In genomic region chr2:46812381-46813024, GRCh38 we compare ENCODE assay signal across 11 cellular contexts.
DNase-seq lines count a peak whose midpoint lies in the region; ATAC-seq and TF ChIP-seq lines count a peak whose summit lies in the region.
"Had no signal": no experiment of that assay in that cellular context is flagged by ENCODE, and none has a peak within 500 bp of the region (broad histone marks: within the 10 kb centered on the region; RNA-seq: fewer than 3 reads in every experiment).

No MANE protein-coding gene starts in this region.

- H3K27ac Mint-ChIP-seq in activated T-helper 2 cell treated with anti-CD3 and anti-CD28 coated beads, Interferon-gamma antibody, Interleukin-2, Interleukin-4, amounts not matched to agents 10 μg/mL and 5 μg/mL and 100 μg/mL, durations not matched to agents 14 hours and 24 hours and 36 hours = no peak overlapping the region
- H3K27ac Mint-ChIP-seq: activated B cell treated with CpG ODN at 0.5 μM for 24 hours, H9 had no signal

- DNase-seq in COLO829 (ENCODE audit: low spot score) (peak; percentile 73), Right ventricle myocardium superior (peak; percentile 80), retinal pigment epithelial cell (ENCODE audit: low read depth) (no peak), GF-D8 (lab: John Stamatoyannopoulos, UW) (no peak)
- DNase-seq in activated T-helper 2 cell treated with anti-CD3 and anti-CD28 coated beads, Interferon-gamma antibody, Interleukin-2, Interleukin-4, amounts not matched to agents 10 μg/mL and 5 μg/mL and 100 μg/mL, durations not matched to agents 14 hours and 24 hours and 36 hours (ENCODE audit: low spot score) = no peak
- DNase-seq: activated B cell treated with CpG ODN at 0.5 μM for 24 hours, H9, NCI-H1048 had no signal

- H3K9me3 Mint-ChIP-seq in activated T-helper 2 cell treated with anti-CD3 and anti-CD28 coated beads, Interferon-gamma antibody, Interleukin-2, Interleukin-4, amounts not matched to agents 10 μg/mL and 5 μg/mL and 100 μg/mL, durations not matched to agents 14 hours and 24 hours and 36 hours = no peaks in the 10 kb centered on the region

- H3K36me3 Mint-ChIP-seq in activated T-helper 2 cell treated with anti-CD3 and anti-CD28 coated beads, Interferon-gamma antibody, Interleukin-2, Interleukin-4, amounts not matched to agents 10 μg/mL and 5 μg/mL and 100 μg/mL, durations not matched to agents 14 hours and 24 hours and 36 hours (ENCODE audit: low read depth) = no peaks in the 10 kb centered on the region

- peak; percentile 30 for ATAC-seq in Right ventricle myocardium superior (ENCODE audit: poor library complexity)
- no peak for ATAC-seq in HG03159 (IDR thresholded peaks at IDR 0.05; ENCODE audit: unreplicated experiment)
- ATAC-seq in GM21515 (IDR thresholded peaks at IDR 0.05; ENCODE audit: unreplicated experiment) = no peak

- H3K4me3 ChIP-seq in WI38 (ENCODE audit: low read depth, low read length) (peak overlapping the region; percentile 30; the same call in 1 of the 2 replicates), retinal pigment epithelial cell (ENCODE audit: low read length) (peak overlapping the region; percentile 34)

- intact Hi-C loops in Right ventricle myocardium superior (cut with DNase I) = loop anchor here (5.0 kb wide), 1 partner anchor 35 kb away; no protein-coding TSS in a partner anchor
- intact Hi-C loops in activated T-helper 2 cell treated with anti-CD3 and anti-CD28 coated beads, Interferon-gamma antibody, Interleukin-2, Interleukin-4, amounts not matched to agents 10 μg/mL and 5 μg/mL and 100 μg/mL, durations not matched to agents 14 hours and 24 hours and 36 hours (cut with micrococcal nuclease) = no loop called here

- TF ChIP-seq CTCF in WI38 (IDR thresholded peaks at IDR 0.05; ENCODE audit: low read depth, low read length) (no peak), retinal pigment epithelial cell (conservative IDR thresholded peaks at IDR 0.05; ENCODE audit: low read depth, low read length) (no peak)

- H3K4me3 Mint-ChIP-seq in activated T-helper 2 cell treated with anti-CD3 and anti-CD28 coated beads, Interferon-gamma antibody, Interleukin-2, Interleukin-4, amounts not matched to agents 10 μg/mL and 5 μg/mL and 100 μg/mL, durations not matched to agents 14 hours and 24 hours and 36 hours (ENCODE audit: low read depth) = no peak overlapping the region
- H3K4me3 Mint-ChIP-seq: activated B cell treated with CpG ODN at 0.5 μM for 24 hours, H9 had no signal

- H3K4me1 Mint-ChIP-seq in activated T-helper 2 cell treated with anti-CD3 and anti-CD28 coated beads, Interferon-gamma antibody, Interleukin-2, Interleukin-4, amounts not matched to agents 10 μg/mL and 5 μg/mL and 100 μg/mL, durations not matched to agents 14 hours and 24 hours and 36 hours (ENCODE audit: low read depth) = peaks cover 1% of the 10 kb centered on the region
- H3K4me1 Mint-ChIP-seq: activated B cell treated with CpG ODN at 0.5 μM for 24 hours had no signal

- peaks cover 30% of the 10 kb centered on the region for H3K27me3 Mint-ChIP-seq in activated T-helper 2 cell treated with anti-CD3 and anti-CD28 coated beads, Interferon-gamma antibody, Interleukin-2, Interleukin-4, amounts not matched to agents 10 μg/mL and 5 μg/mL and 100 μg/mL, durations not matched to agents 14 hours and 24 hours and 36 hours (ENCODE audit: low read depth)

Comparison
In these comparisons a context has a peak if more than half of its experiments do, and no peak if none do; other contexts are left out.
1. DNase-seq: peak in COLO829 (single experiment) and Right ventricle myocardium superior (single experiment); none in retinal pigment epithelial cell (single experiment), GF-D8 (single experiment) and activated T-helper 2 cell treated with anti-CD3 and anti-CD28 coated beads, Interferon-gamma antibody, Interleukin-2, Interleukin-4, amounts not matched to agents 10 μg/mL and 5 μg/mL and 100 μg/mL, durations not matched to agents 14 hours and 24 hours and 36 hours (single experiment).